In the genomic region with DNA sequence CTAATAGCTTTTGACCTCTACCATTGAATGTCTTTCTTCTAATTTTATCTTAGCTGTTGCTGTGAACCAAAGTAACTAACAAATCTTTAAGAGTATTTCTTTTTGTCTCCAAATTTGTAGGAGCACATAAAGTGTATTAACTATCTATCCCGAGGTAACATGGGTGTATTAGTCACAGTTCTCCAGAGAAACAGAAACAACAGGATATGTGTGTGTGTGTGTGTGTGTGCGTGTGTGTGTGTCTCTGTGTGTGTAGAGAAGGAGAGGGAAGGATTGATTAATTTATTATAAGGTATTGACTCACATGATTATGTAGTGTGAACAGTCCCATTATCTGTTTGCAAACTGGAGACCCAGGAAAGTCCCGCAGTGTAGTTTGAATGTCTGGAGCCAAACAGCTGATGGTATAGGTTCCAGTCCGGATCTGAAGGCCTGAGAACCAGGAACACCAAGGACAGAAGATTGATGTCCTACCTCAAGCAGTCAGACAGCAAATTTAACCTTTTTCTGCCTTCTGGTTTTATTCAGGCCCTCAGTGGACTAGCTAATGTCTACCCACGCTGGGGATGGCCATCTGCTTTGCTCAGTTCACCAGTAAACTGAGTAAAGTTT, we compare ENCODE assay signal across 19 cellular contexts. TPM values are rescaled to one million over a fixed set of nuclear protein-coding genes. Genes with fewer than 3 reads are reported as not detected.
DNase-seq lines count a peak whose midpoint lies in the region; ATAC-seq, FAIRE-seq and TF ChIP-seq lines count a peak whose summit lies in the region.
"Had no signal": no experiment of that assay in that cellular context is flagged by ENCODE, and none has a peak within 500 bp of the region (broad histone marks: within the 10 kb centered on the region; RNA-seq: fewer than 3 reads in every experiment).

No MANE protein-coding gene starts in this region.

- H3K27ac ChIP-seq in astrocyte (ENCODE audit: low read depth, low read length): no peak overlapping the region
- H3K27ac ChIP-seq in mesendoderm (ENCODE audit: low read depth, low read length): no peak overlapping the region
- H3K27ac ChIP-seq: C4-2B, neural progenitor cell, RWPE1 had no signal

- H2BK5ac ChIP-seq in mesendoderm (ENCODE audit: low read length): no peak overlapping the region

- peaks cover 4% of the 10 kb centered on the region for H3K79me1 ChIP-seq in mesendoderm (ENCODE audit: low read length)

- H3K4me3 ChIP-seq in astrocyte (ENCODE audit: insufficient read depth, low read depth, low read length) (no peak overlapping the region), skeletal muscle cell (ENCODE audit: low read depth, low read length) (no peak overlapping the region), mesendoderm (ENCODE audit: low read length) (no peak overlapping the region)
- H3K4me3 ChIP-seq: neural progenitor cell had no signal

- peaks cover 16% of the 10 kb centered on the region for H3K4me1 Mint-ChIP-seq in astrocyte (ENCODE audit: low read depth, unreplicated experiment)
- H3K4me1 Mint-ChIP-seq: neural progenitor cell had no signal

- no peak overlapping the region for H3K27ac Mint-ChIP-seq in astrocyte (ENCODE audit: unreplicated experiment)
- H3K27ac Mint-ChIP-seq: activated CD4-positive, alpha-beta T cell treated with anti-CD3 and anti-CD28 coated beads, Interleukin-2, amount 10 ng/mL, durations not matched to agents 7 days and 5 days; activated T-helper 1 cell treated with anti-CD3 and anti-CD28 coated beads, Interleukin-12 subunit alpha, Interleukin-12 subunit beta, Interleukin-2, Interleukin-4 antibody, amounts not matched to agents 30 ng/mL and 10 ng/mL and 1 ng/mL, durations not matched to agents 14 hours and 24 hours and 36 hours; effector memory CD8-positive, alpha-beta T cell; neural progenitor cell; T-helper 2 cell treated with Interferon-gamma antibody and Interleukin-4, amounts not matched to agents 5 μg/mL and 100 μg/mL, for 36 hours had no signal

- no peak overlapping the region for H4K8ac ChIP-seq in mesendoderm (ENCODE audit: low read depth, low read length)

- DNase-seq in HTR-8/SVneo (ENCODE audit: insufficient read length, low spot score) (no peak), astrocyte (ENCODE audit: low read depth) (peak; percentile 70), fibroblast of peridontal ligament (ENCODE audit: extremely low read depth) (peak; percentile 58), skeletal muscle cell (ENCODE audit: low read depth) (peak; percentile 31), NOMO-1 (lab: John Stamatoyannopoulos, UW; ENCODE audit: unreplicated experiment in 2 of 2) (no peak), mesendoderm (no peak)
- DNase-seq: activated CD4-positive, alpha-beta T cell treated with anti-CD3 and anti-CD28 coated beads, Interleukin-2, amount 10 ng/mL, durations not matched to agents 7 days and 5 days; DMS79 treated with DMSO at 0.1 percent for 48 hours; effector memory CD8-positive, alpha-beta T cell; hypothalamus; left ventricle myocardium superior; NCI-H2029; stimulated activated naive CD8-positive, alpha-beta T cell treated with anti-CD3 and anti-CD28 coated beads, Interleukin-15, Interleukin-2, amounts not matched to agents 100 U/mL and 50 U/mL, for 24 hours had no signal

- H3K18ac ChIP-seq in mesendoderm (ENCODE audit: low read length): no peak overlapping the region

- H3K36me3 ChIP-seq in astrocyte (ENCODE audit: insufficient read depth, low read length) (no peaks in the 10 kb centered on the region), mesendoderm (ENCODE audit: control insufficient read depth, insufficient read depth, low read length) (no peaks in the 10 kb centered on the region)
- H3K36me3 ChIP-seq: neural progenitor cell had no signal

- H3K79me2 ChIP-seq in astrocyte (ENCODE audit: insufficient read depth, low read length) (peaks cover 100% of the 10 kb centered on the region), mesendoderm (ENCODE audit: control insufficient read depth, insufficient read depth, low read length) (peaks cover 82% of the 10 kb centered on the region)

- no peak overlapping the region for H3K4ac ChIP-seq in mesendoderm (ENCODE audit: low read depth, low read length)

- H2BK15ac ChIP-seq in mesendoderm (replicated peaks; ENCODE audit: low read depth): no peak overlapping the region

- no peaks in the 10 kb centered on the region for H3K27me3 Mint-ChIP-seq in astrocyte (ENCODE audit: low read depth, unreplicated experiment)
- H3K27me3 Mint-ChIP-seq: activated CD4-positive, alpha-beta T cell treated with anti-CD3 and anti-CD28 coated beads, Interleukin-2, amount 10 ng/mL, durations not matched to agents 7 days and 5 days; effector memory CD8-positive, alpha-beta T cell had no signal

- no peak overlapping the region for H2AFZ ChIP-seq in astrocyte (ENCODE audit: low read depth, low read length)
- H2AFZ ChIP-seq: neural progenitor cell had no signal

- FAIRE-seq in HTR-8/SVneo (lab: Jason Lieb, UNC) (peak; percentile 91), astrocyte (lab: Jason Lieb, UNC) (peak; percentile 43)

- 100% methylated on average over 1 of the region's 5 CpGs for WGBS in mesendoderm (ENCODE audit: extremely low coverage, insufficient coverage, low lambda C conversion rate)

- H3K4me1 ChIP-seq in astrocyte (ENCODE audit: insufficient read depth, low read length): no peaks in the 10 kb centered on the region
- H3K4me1 ChIP-seq in mesendoderm (ENCODE audit: control insufficient read depth, low read depth, low read length): peaks cover 18% of the 10 kb centered on the region

- TF ChIP-seq CTCF in astrocyte (IDR thresholded peaks at IDR 0.05; ENCODE audit: insufficient read depth, low read depth, low read length): no peak

- ATAC-seq in HG02798 (IDR thresholded peaks at IDR 0.05; ENCODE audit: poor library complexity, unreplicated experiment): no peak
- ATAC-seq: effector memory CD8-positive, alpha-beta T cell; left ventricle myocardium superior; stimulated activated naive CD8-positive, alpha-beta T cell treated with anti-CD3 and anti-CD28 coated beads, Interleukin-15, Interleukin-2, amounts not matched to agents 100 U/mL and 50 U/mL, for 24 hours had no signal

- H2AK5ac ChIP-seq in mesendoderm (ENCODE audit: low read length): no peak overlapping the region

- H3K9ac ChIP-seq in astrocyte (ENCODE audit: low read length) (no peak overlapping the region), mesendoderm (ENCODE audit: low read length) (no peak overlapping the region)
- H3K9ac ChIP-seq: neural progenitor cell had no signal

- H3K4me2 ChIP-seq in astrocyte (ENCODE audit: low read length): no peak overlapping the region
- H3K4me2 ChIP-seq in mesendoderm (ENCODE audit: low read length): no peak overlapping the region
- H3K4me2 ChIP-seq: neural progenitor cell had no signal

- H3K23ac ChIP-seq in mesendoderm (ENCODE audit: low read length): no peak overlapping the region

- no peak overlapping the region for H3K56ac ChIP-seq in mesendoderm (ENCODE audit: low read length)

- H3K4me3 Mint-ChIP-seq in astrocyte (ENCODE audit: unreplicated experiment): no peak overlapping the region
- H3K4me3 Mint-ChIP-seq: activated CD4-positive, alpha-beta T cell treated with anti-CD3 and anti-CD28 coated beads, Interleukin-2, amount 10 ng/mL, durations not matched to agents 7 days and 5 days; activated T-helper 1 cell treated with anti-CD3 and anti-CD28 coated beads, Interleukin-12 subunit alpha, Interleukin-12 subunit beta, Interleukin-2, Interleukin-4 antibody, amounts not matched to agents 30 ng/mL and 10 ng/mL and 1 ng/mL, durations not matched to agents 14 hours and 24 hours and 36 hours; effector memory CD8-positive, alpha-beta T cell; neural progenitor cell; T-helper 2 cell treated with Interferon-gamma antibody and Interleukin-4, amounts not matched to agents 5 μg/mL and 100 μg/mL, for 36 hours had no signal

- H2BK120ac ChIP-seq in mesendoderm (ENCODE audit: low read depth, low read length): no peak overlapping the region

- peaks cover 4% of the 10 kb centered on the region for H3K9me3 Mint-ChIP-seq in astrocyte (ENCODE audit: unreplicated experiment)
- H3K9me3 Mint-ChIP-seq: activated CD4-positive, alpha-beta T cell treated with anti-CD3 and anti-CD28 coated beads, Interleukin-2, amount 10 ng/mL, durations not matched to agents 7 days and 5 days; activated T-helper 1 cell treated with anti-CD3 and anti-CD28 coated beads, Interleukin-12 subunit alpha, Interleukin-12 subunit beta, Interleukin-2, Interleukin-4 antibody, amounts not matched to agents 30 ng/mL and 10 ng/mL and 1 ng/mL, durations not matched to agents 14 hours and 24 hours and 36 hours; effector memory CD8-positive, alpha-beta T cell; T-helper 2 cell treated with Interferon-gamma antibody and Interleukin-4, amounts not matched to agents 5 μg/mL and 100 μg/mL, for 36 hours had no signal

- peaks cover 74% of the 10 kb centered on the region for H4K20me1 ChIP-seq in astrocyte (ENCODE audit: insufficient read depth, low read length)

- H3K9me3 ChIP-seq in astrocyte (ENCODE audit: insufficient read depth, low read depth, low read length): no peaks in the 10 kb centered on the region

- H4K5ac ChIP-seq in mesendoderm (ENCODE audit: low read length): no peak overlapping the region

- peaks cover 7% of the 10 kb centered on the region for H3K36me3 Mint-ChIP-seq in astrocyte (ENCODE audit: low read depth, unreplicated experiment)

- H3K27me3 ChIP-seq in astrocyte (ENCODE audit: insufficient read depth, low read length): no peaks in the 10 kb centered on the region
- H3K27me3 ChIP-seq in mesendoderm (ENCODE audit: insufficient read depth, low read length, poor library complexity): no peaks in the 10 kb centered on the region
- H3K27me3 ChIP-seq: neural progenitor cell had no signal

RNA-seq across cellular contexts. Expression of a gene that starts 14.4 kb away (rescaled TPM):
- 22.4 and 22.8 TPM in 2 replicates for total RNA-seq in astrocyte
- 48.3 TPM for polyA plus RNA-seq in mesendoderm (2013, experiment 1 of 2)
- polyA plus RNA-seq in mesendoderm (2013, experiment 2 of 2): 52.1 TPM

RNA-seq across cellular contexts. Expression of a gene that starts 48.8 kb away (rescaled TPM):
- total RNA-seq in astrocyte: 82.2 and 93.5 TPM in 2 replicates
- 99.3 TPM for polyA plus RNA-seq in mesendoderm (2013, experiment 1 of 2)
- 96.9 TPM for polyA plus RNA-seq in mesendoderm (2013, experiment 2 of 2)

Comparison
In these comparisons a context has a peak if more than half of its experiments do, and no peak if none do; other contexts are left out.
1. DNase-seq: peak in astrocyte (single experiment), fibroblast of peridontal ligament (single experiment) and skeletal muscle cell (single experiment); none in HTR-8/SVneo (single experiment), NOMO-1 (0 of 2) and mesendoderm (single experiment).